In the genomic region with DNA sequence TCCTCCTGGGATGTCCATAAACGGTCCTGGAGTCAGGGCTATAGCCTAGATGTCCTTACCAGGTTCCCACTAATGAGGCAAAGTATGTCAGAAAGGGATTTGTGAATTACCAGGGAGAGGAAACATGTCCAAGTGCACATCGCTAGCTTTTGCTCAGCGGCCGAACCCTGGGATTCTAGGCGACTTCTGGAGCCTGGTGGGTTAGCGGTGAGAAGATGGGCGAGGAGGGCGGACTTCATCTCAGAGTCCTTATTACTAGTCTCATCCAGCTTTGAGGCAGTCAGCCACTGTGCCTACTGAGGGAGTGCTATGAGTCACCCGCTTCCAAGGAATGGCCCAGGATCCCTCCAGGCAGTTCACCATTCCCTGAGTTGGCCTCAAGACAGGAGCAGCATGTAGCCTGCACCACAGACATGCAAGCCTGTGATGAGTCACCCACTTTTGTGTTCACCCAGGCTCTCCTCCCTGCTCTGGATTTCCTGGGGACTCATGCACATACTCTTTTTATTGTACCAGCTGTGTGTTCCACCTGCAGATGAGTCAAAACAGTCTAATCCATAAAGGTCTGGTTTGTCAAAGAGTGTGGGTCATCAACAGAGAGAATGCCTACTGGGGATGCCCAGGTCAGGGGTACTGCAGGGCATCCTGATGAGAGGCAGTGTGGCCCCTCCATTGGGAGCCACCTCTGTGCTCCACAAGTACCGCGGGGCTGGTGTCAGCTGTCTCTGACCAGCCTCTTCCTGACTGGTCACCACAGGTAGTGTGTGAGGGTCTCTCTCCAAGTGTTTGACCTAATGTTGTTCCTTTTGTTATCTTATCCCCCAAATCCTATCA, we compare ENCODE assay signal across 8 cellular contexts. TPM values are rescaled to one million over a fixed set of nuclear protein-coding genes. Genes with fewer than 3 reads are reported as not detected.
DNase-seq lines count a peak whose midpoint lies in the region; ATAC-seq lines count a peak whose summit lies in the region.

No MANE protein-coding gene starts in this region.

- H3K9me3 ChIP-seq in right cardiac atrium (ENCODE audit: control insufficient read depth, low read length) (no peaks in the 10 kb centered on the region), stomach smooth muscle (ENCODE audit: control insufficient read depth in 2 of 2, low read length in 2 of 2) (no peaks in the 10 kb centered on the region)

- POLR2A ChIA-PET in activated CD4-positive, alpha-beta memory T cell treated with anti-CD3 and anti-CD28 coated beads for 36 hours (lab: Charles Lee) = interaction anchor here (1.2 to 2.9 kb wide), 5 partner anchors 22 to 108 kb away, joined by 3 to 12 read pairs (median 6); a partner anchor contains a TSS
- POLR2A ChIA-PET in activated CD4-positive, alpha-beta memory T cell treated with anti-CD3 and anti-CD28 coated beads, Interleukin-2, amount 10 ng/mL, durations not matched to agents 7 days and 5 days (lab: Charles Lee) = interaction anchor here (0.9 to 12.1 kb wide), 8 partner anchors 21 to 109 kb away, joined by 3 to 138 read pairs (median 6); a partner anchor contains a TSS

- H3K27me3 ChIP-seq in right cardiac atrium (ENCODE audit: control insufficient read depth, insufficient read depth) (no peaks in the 10 kb centered on the region), stomach smooth muscle (ENCODE audit: control insufficient read depth in 1 of 2, insufficient read depth in 2 of 2, low read length in 2 of 2) (no peaks in the 10 kb centered on the region)

- 94% methylated on average over 11 of the region's 11 CpGs for WGBS in right cardiac atrium

- intact Hi-C loops in activated CD4-positive, alpha-beta memory T cell treated with anti-CD3 and anti-CD28 coated beads for 36 hours (cut with micrococcal nuclease) = loop anchor here (5.0 kb wide), 3 partner anchors 248 to 348 kb away; a partner anchor contains a TSS
- intact Hi-C loops in right cardiac atrium (cut with DNase I) = loop anchor here in 3 of 4 donors (5.0 to 10.0 kb wide), 2 partner anchors 113 to 435 kb away; no protein-coding TSS in a partner anchor

- H3K27ac Mint-ChIP-seq in activated CD4-positive, alpha-beta memory T cell treated with anti-CD3 and anti-CD28 coated beads for 36 hours = no peak overlapping the region
- no peak overlapping the region for H3K27ac Mint-ChIP-seq in activated CD4-positive, alpha-beta memory T cell treated with anti-CD3 and anti-CD28 coated beads, Interleukin-2, amount 10 ng/mL, durations not matched to agents 7 days and 5 days

- peaks cover 4 to 10% of the 10 kb centered on the region in 2 donors for H3K36me3 ChIP-seq in stomach smooth muscle (ENCODE audit: control insufficient read depth in 2 of 2, insufficient read depth in 2 of 2, low read length in 2 of 2)

- H3K9ac ChIP-seq in stomach smooth muscle (ENCODE audit: low read length in 2 of 2) = no peak overlapping the region

- CTCF ChIA-PET in activated CD4-positive, alpha-beta memory T cell treated with anti-CD3 and anti-CD28 coated beads for 36 hours (lab: Charles Lee) = interaction anchor here (1.1 to 21.8 kb wide), 4 partner anchors 17 to 111 kb away, joined by 3 to 461 read pairs (median 22); no protein-coding TSS in a partner anchor
- CTCF ChIA-PET in activated CD4-positive, alpha-beta memory T cell treated with anti-CD3 and anti-CD28 coated beads, Interleukin-2, amount 10 ng/mL, durations not matched to agents 7 days and 5 days (lab: Charles Lee) = interaction anchor here (0.9 to 10.8 kb wide), 6 partner anchors 20 to 132 kb away, joined by 3 to 333 read pairs (median 6); a partner anchor contains a TSS

- peak; percentile 62 for DNase-seq in activated CD4-positive, alpha-beta memory T cell treated with anti-CD3 and anti-CD28 coated beads for 36 hours
- DNase-seq in activated CD4-positive, alpha-beta memory T cell treated with anti-CD3 and anti-CD28 coated beads, Interleukin-2, amount 10 ng/mL, durations not matched to agents 7 days and 5 days = no peak
- DNase-seq in activated CD4-positive, alpha-beta T cell treated with anti-CD3 and anti-CD28 coated beads for 4 hours = peak; percentile 33 to 43
- DNase-seq in right cardiac atrium = peak in 1 of 3 donors; percentile 59
- DNase-seq in NCI-H774 (lab: John Stamatoyannopoulos, UW) = no peak

- no peaks in the 10 kb centered on the region for H3K9me3 Mint-ChIP-seq in activated CD4-positive, alpha-beta memory T cell treated with anti-CD3 and anti-CD28 coated beads for 36 hours
- H3K9me3 Mint-ChIP-seq in activated CD4-positive, alpha-beta memory T cell treated with anti-CD3 and anti-CD28 coated beads, Interleukin-2, amount 10 ng/mL, durations not matched to agents 7 days and 5 days = no peaks in the 10 kb centered on the region

- ATAC-seq in right cardiac atrium (peak in 1 of 2 donors; percentile 11), HG03039 (IDR thresholded peaks at IDR 0.05; ENCODE audit: unreplicated experiment) (no peak), GM19452 (IDR thresholded peaks at IDR 0.05; ENCODE audit: unreplicated experiment) (no peak)

- H3K4me1 ChIP-seq in right cardiac atrium (ENCODE audit: control insufficient read depth, insufficient read depth, low read length) (peaks cover 10% of the 10 kb centered on the region), stomach smooth muscle (ENCODE audit: control insufficient read depth, insufficient read depth, low read length) (peaks cover 65% of the 10 kb centered on the region)

- H3K4me1 Mint-ChIP-seq in activated CD4-positive, alpha-beta memory T cell treated with anti-CD3 and anti-CD28 coated beads for 36 hours (ENCODE audit: low read depth) = peaks cover 67% of the 10 kb centered on the region
- peaks cover 69% of the 10 kb centered on the region for H3K4me1 Mint-ChIP-seq in activated CD4-positive, alpha-beta memory T cell treated with anti-CD3 and anti-CD28 coated beads, Interleukin-2, amount 10 ng/mL, durations not matched to agents 7 days and 5 days

- H3K27ac ChIP-seq in right cardiac atrium (ENCODE audit: low read length) (peak overlapping the region; percentile 20), stomach smooth muscle (ENCODE audit: low read length) (peak overlapping the region; percentile 96)

- no peaks in the 10 kb centered on the region for H3K36me3 Mint-ChIP-seq in activated CD4-positive, alpha-beta memory T cell treated with anti-CD3 and anti-CD28 coated beads for 36 hours
- peaks cover 6% of the 10 kb centered on the region for H3K36me3 Mint-ChIP-seq in activated CD4-positive, alpha-beta memory T cell treated with anti-CD3 and anti-CD28 coated beads, Interleukin-2, amount 10 ng/mL, durations not matched to agents 7 days and 5 days (ENCODE audit: low read depth)

- H3K4me3 Mint-ChIP-seq in activated CD4-positive, alpha-beta memory T cell treated with anti-CD3 and anti-CD28 coated beads for 36 hours = no peak overlapping the region
- H3K4me3 Mint-ChIP-seq in activated CD4-positive, alpha-beta memory T cell treated with anti-CD3 and anti-CD28 coated beads, Interleukin-2, amount 10 ng/mL, durations not matched to agents 7 days and 5 days = no peak overlapping the region

- H3K27me3 Mint-ChIP-seq in activated CD4-positive, alpha-beta memory T cell treated with anti-CD3 and anti-CD28 coated beads for 36 hours = no peaks in the 10 kb centered on the region
- H3K27me3 Mint-ChIP-seq in activated CD4-positive, alpha-beta memory T cell treated with anti-CD3 and anti-CD28 coated beads, Interleukin-2, amount 10 ng/mL, durations not matched to agents 7 days and 5 days = no peaks in the 10 kb centered on the region

- no peak overlapping the region for H3K4me3 ChIP-seq in right cardiac atrium (ENCODE audit: low read length)
- H3K4me3 ChIP-seq in stomach smooth muscle (ENCODE audit: low read length in 2 of 2) = no peak overlapping the region

RNA-seq across cellular contexts. Expression of a gene that starts 20.2 kb away (rescaled TPM):
- 1 to 10 TPM; 2.8 to 3.6 TPM for total RNA-seq in activated CD4-positive, alpha-beta memory T cell treated with anti-CD3 and anti-CD28 coated beads for 36 hours
- 1 to 10 TPM; 2.7 to 3.3 TPM for total RNA-seq in activated CD4-positive, alpha-beta memory T cell treated with anti-CD3 and anti-CD28 coated beads, Interleukin-2, amount 10 ng/mL, durations not matched to agents 7 days and 5 days
- 10 to 100 TPM in 3 of 4 donors, 1 to 10 TPM in 1; 9.3 to 17.5 (median 14.4) TPM for total RNA-seq in right cardiac atrium
- polyA plus RNA-seq in right cardiac atrium = 5.7 TPM

Comparison
In these comparisons a context has a peak if more than half of its experiments do, and no peak if none do; other contexts are left out.
1. DNase-seq: peak in activated CD4-positive, alpha-beta memory T cell treated with anti-CD3 and anti-CD28 coated beads for 36 hours (single experiment) and activated CD4-positive, alpha-beta T cell treated with anti-CD3 and anti-CD28 coated beads for 4 hours (2 of 2); none in activated CD4-positive, alpha-beta memory T cell treated with anti-CD3 and anti-CD28 coated beads, Interleukin-2, amount 10 ng/mL, durations not matched to agents 7 days and 5 days (single experiment) and NCI-H774 (single experiment).